In genomic region chr7:156614434-156615264, GRCh38 we compare ENCODE assay signal across 1 cellular context.
TF ChIP-seq lines count a peak whose summit lies in the region.

No MANE protein-coding gene starts in this region.

TF ChIP-seq in HepG2, 621 proteins besides CTCF, POLR2A, EP300 and RAD21 (continued from another document):
- TF ChIP-seq SRSF4 (IDR thresholded peaks at IDR 0.05; ENCODE audit: low read depth, low read length, poor library complexity, severe bottlenecking) = no peak
